1 cellular context compared by ENCODE assay signal in the genomic region with DNA sequence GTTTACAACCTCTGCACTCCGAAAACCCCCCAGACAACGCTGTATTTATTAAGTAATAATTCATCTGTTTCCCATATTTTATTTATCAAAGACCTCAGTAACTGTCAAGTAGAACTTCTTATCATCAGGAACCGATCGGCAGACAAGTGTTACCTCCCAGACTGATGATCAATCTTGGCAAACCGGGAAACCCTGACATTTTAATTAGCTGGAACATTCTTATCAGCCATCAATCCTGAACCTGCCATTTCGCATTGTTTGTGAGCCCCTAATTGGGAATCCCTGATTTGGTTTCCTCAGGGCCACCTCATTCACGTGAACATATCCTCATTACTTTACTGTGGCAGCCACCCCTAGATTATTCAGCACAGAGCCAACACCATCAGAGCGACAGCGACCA.
TF ChIP-seq lines count a peak whose summit lies in the region.

No MANE protein-coding gene starts in this region.

TF ChIP-seq in K562, 482 proteins besides CTCF, POLR2A, EP300 and RAD21 (continued from another document):
- TF ChIP-seq, protein P1, sequence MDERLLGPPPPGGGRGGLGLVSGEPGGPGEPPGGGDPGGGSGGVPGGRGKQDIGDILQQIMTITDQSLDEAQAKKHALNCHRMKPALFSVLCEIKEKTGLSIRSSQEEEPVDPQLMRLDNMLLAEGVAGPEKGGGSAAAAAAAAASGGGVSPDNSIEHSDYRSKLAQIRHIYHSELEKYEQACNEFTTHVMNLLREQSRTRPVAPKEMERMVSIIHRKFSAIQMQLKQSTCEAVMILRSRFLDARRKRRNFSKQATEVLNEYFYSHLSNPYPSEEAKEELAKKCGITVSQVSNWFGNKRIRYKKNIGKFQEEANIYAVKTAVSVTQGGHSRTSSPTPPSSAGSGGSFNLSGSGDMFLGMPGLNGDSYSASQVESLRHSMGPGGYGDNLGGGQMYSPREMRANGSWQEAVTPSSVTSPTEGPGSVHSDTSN (CRISPR knock-in tag; IDR thresholded peaks at IDR 0.05; ENCODE audit: low read depth) = no peak
- TF ChIP-seq, protein P1 (tag; conservative IDR thresholded peaks at IDR 0.05; ENCODE audit: low read depth) = 0 out of 2 replicates have a peak, but pooled peaks have one; percentile 33
